In genomic region chr4:119315036-119315435, GRCh38 we compare ENCODE assay signal across 16 cellular contexts. TPM values are rescaled to one million over a fixed set of nuclear protein-coding genes. Genes with fewer than 3 reads are reported as not detected.
DNase-seq lines count a peak whose midpoint lies in the region; ATAC-seq and TF ChIP-seq lines count a peak whose summit lies in the region.
"Had no signal": no experiment of that assay in that cellular context is flagged by ENCODE, and none has a peak within 500 bp of the region (broad histone marks: within the 10 kb centered on the region; RNA-seq: fewer than 3 reads in every experiment).

No MANE protein-coding gene starts in this region.

- no peak overlapping the region for H3K14ac ChIP-seq in mesenchymal stem cell (ENCODE audit: low read length in 2 of 2)

- peak overlapping the region; percentile 41 for H3K4me2 ChIP-seq in GM23338
- H3K4me2 ChIP-seq in mesenchymal stem cell (ENCODE audit: low read length, poor library complexity, severe bottlenecking): no peak overlapping the region

- no peak overlapping the region for H3K27ac Mint-ChIP-seq in GM23338
- H3K27ac Mint-ChIP-seq: CD4-positive, CD25-positive, alpha-beta regulatory T cell had no signal

- no peak overlapping the region for H2AK5ac ChIP-seq in mesenchymal stem cell (ENCODE audit: low read length, severe bottlenecking)

- H3K4me1 Mint-ChIP-seq in GM23338: peaks cover 10% of the 10 kb centered on the region
- H3K4me1 Mint-ChIP-seq: CD4-positive, CD25-positive, alpha-beta regulatory T cell had no signal

- H3K27ac ChIP-seq in GM23338 (ENCODE audit: low read depth): no peak overlapping the region
- H3K27ac ChIP-seq in ascending aorta: peak overlapping the region; percentile 42 to 55
- no peak overlapping the region for H3K27ac ChIP-seq in mesenchymal stem cell (ENCODE audit: low read length, poor library complexity, severe bottlenecking)
- no peak overlapping the region for H3K27ac ChIP-seq in brain microvascular endothelial cell
- H3K27ac ChIP-seq: RWPE1, SJCRH30 had no signal

- H3K27me3 Mint-ChIP-seq in GM23338 (ENCODE audit: insufficient read depth, low read depth, poor library complexity): no peaks in the 10 kb centered on the region

- intact Hi-C loops in ascending aorta (cut with DNase I): loop anchor here (2.0 to 10.0 kb wide), 3 partner anchors 140 to 312 kb away; no protein-coding TSS in a partner anchor

- peak; percentile 26 for DNase-seq in AG08395 (ENCODE audit: low spot score)
- no peak for DNase-seq in GM23338 (ENCODE audit: low spot score)
- DNase-seq in ascending aorta (ENCODE audit: low spot score in 2 of 2): no peak
- DNase-seq in mesenchymal stem cell: no peak
- no peak for DNase-seq in NCI-H748 treated with DMSO at 0.1 percent for 48 hours (lab: John Stamatoyannopoulos, UW)
- no peak for DNase-seq in brain microvascular endothelial cell
- no peak for DNase-seq in NCI-H2227 treated with DMSO at 0.1 percent for 48 hours (lab: John Stamatoyannopoulos, UW)
- DNase-seq: GOT3; NCI-H1436 treated with DMSO at 0.1 percent for 48 hours; NK-92 treated with Interleukin-12 subunit alpha and Interleukin-12 subunit beta, amount 100 ng/mL, for 24 hours had no signal

- H2BK5ac ChIP-seq in mesenchymal stem cell (ENCODE audit: low read depth, low read length, poor library complexity, severe bottlenecking): no peak overlapping the region

- H3K4me3 ChIP-seq in GM23338 (no peak overlapping the region), ascending aorta (no peak overlapping the region), mesenchymal stem cell (ENCODE audit: insufficient read depth in 1 of 2, low read depth in 1 of 2, low read length in 2 of 2) (no peak overlapping the region), brain microvascular endothelial cell (ENCODE audit: low read depth, low read length) (no peak overlapping the region)
- H3K4me3 ChIP-seq: SJCRH30 had no signal

- H2BK15ac ChIP-seq in mesenchymal stem cell (ENCODE audit: low read depth, poor library complexity, severe bottlenecking): no peak overlapping the region

- H3K27me3 ChIP-seq in GM23338 (ENCODE audit: insufficient read depth): no peaks in the 10 kb centered on the region
- no peaks in the 10 kb centered on the region for H3K27me3 ChIP-seq in ascending aorta
- no peaks in the 10 kb centered on the region for H3K27me3 ChIP-seq in mesenchymal stem cell (ENCODE audit: control insufficient read depth in 1 of 2, insufficient read depth in 1 of 2, low read length in 2 of 2)
- no peaks in the 10 kb centered on the region for H3K27me3 ChIP-seq in brain microvascular endothelial cell (replicated peaks)

- TF ChIP-seq CTCF in GM23338 (conservative IDR thresholded peaks at IDR 0.05; ENCODE audit: low read depth in 2 of 2) (no peak), ascending aorta (IDR thresholded peaks at IDR 0.05) (no peak), brain microvascular endothelial cell (IDR thresholded peaks at IDR 0.05; ENCODE audit: low read depth, low read length, missing control alignments) (no peak)

- H3K9me3 Mint-ChIP-seq in GM23338: no peaks in the 10 kb centered on the region
- H3K9me3 Mint-ChIP-seq: CD4-positive, CD25-positive, alpha-beta regulatory T cell had no signal

- H3K4me1 ChIP-seq in GM23338 (ENCODE audit: insufficient read depth) (0 out of 2 replicates have a peak, but pooled peaks cover 5% of the 10 kb centered on the region), ascending aorta (peaks cover 4 to 10% of the 10 kb centered on the region in 2 donors), mesenchymal stem cell (ENCODE audit: control insufficient read depth, insufficient read depth, low read depth, low read length) (peaks cover 1% of the 10 kb centered on the region)
- H3K4me1 ChIP-seq: SJCRH30 had no signal

- no CpG with 5 or more reads among the region's 2 CpGs for WGBS in mesenchymal stem cell

- H3K9me2 ChIP-seq in GM23338 (ENCODE audit: insufficient read depth): no peaks in the 10 kb centered on the region

- no peaks in the 10 kb centered on the region for H3F3A ChIP-seq in GM23338 (replicated peaks; ENCODE audit: low read depth)

- ATAC-seq in GM23338 (peak; percentile 34), HG02588 (IDR thresholded peaks at IDR 0.05; ENCODE audit: unreplicated experiment) (no peak)

- no peaks in the 10 kb centered on the region for H3K9me3 ChIP-seq in ascending aorta
- H3K9me3 ChIP-seq in mesenchymal stem cell (ENCODE audit: control insufficient read depth, low read length): no peaks in the 10 kb centered on the region
- H3K9me3 ChIP-seq: SJCRH30 had no signal

- H2BK12ac ChIP-seq in mesenchymal stem cell (ENCODE audit: low read length in 2 of 2): no peak overlapping the region

- no peaks in the 10 kb centered on the region for H3K79me1 ChIP-seq in mesenchymal stem cell (replicated peaks; ENCODE audit: low read length, poor library complexity, severe bottlenecking)

- H3K18ac ChIP-seq in mesenchymal stem cell (ENCODE audit: low read depth in 1 of 2, low read length in 2 of 2): no peak overlapping the region

- H4K91ac ChIP-seq in mesenchymal stem cell (ENCODE audit: low read length): no peak overlapping the region

- H2AFZ ChIP-seq in GM23338: no peak overlapping the region
- no peak overlapping the region for H2AFZ ChIP-seq in mesenchymal stem cell (ENCODE audit: low read depth, low read length)

- peak overlapping the region; percentile 76 for H3K9ac ChIP-seq in mesenchymal stem cell (ENCODE audit: low read length)

- no peak overlapping the region for H3K4ac ChIP-seq in mesenchymal stem cell (ENCODE audit: low read depth in 1 of 2, low read length in 2 of 2)

- no peaks in the 10 kb centered on the region for H3K36me3 Mint-ChIP-seq in GM23338 (ENCODE audit: low read depth)
- H3K36me3 Mint-ChIP-seq: CD4-positive, CD25-positive, alpha-beta regulatory T cell had no signal

- H3K4me3 Mint-ChIP-seq in GM23338: no peak overlapping the region
- H3K4me3 Mint-ChIP-seq: CD4-positive, CD25-positive, alpha-beta regulatory T cell had no signal

- in situ Hi-C loops in brain microvascular endothelial cell (cut with HindIII; ENCODE audit: low pct_ligation_motif_present, low sequenced_read_pairs): no loop called here

- no peak overlapping the region for H2BK120ac ChIP-seq in mesenchymal stem cell (ENCODE audit: low read depth, low read length)

- no peak overlapping the region for H4K8ac ChIP-seq in mesenchymal stem cell (ENCODE audit: low read length)

- no peaks in the 10 kb centered on the region for H3K79me2 ChIP-seq in GM23338 (replicated peaks; ENCODE audit: insufficient read depth)

- no peaks in the 10 kb centered on the region for H4K20me1 ChIP-seq in GM23338 (replicated peaks; ENCODE audit: insufficient read depth)

- H3K36me3 ChIP-seq in GM23338 (ENCODE audit: insufficient read depth) (no peaks in the 10 kb centered on the region), ascending aorta (no peaks in the 10 kb centered on the region), mesenchymal stem cell (ENCODE audit: control insufficient read depth in 1 of 2, insufficient read depth in 2 of 2, low read depth in 1 of 2, low read length in 2 of 2) (no peaks in the 10 kb centered on the region), brain microvascular endothelial cell (replicated peaks) (no peaks in the 10 kb centered on the region)
- H3K36me3 ChIP-seq: SJCRH30 had no signal

- H3K23ac ChIP-seq in mesenchymal stem cell (ENCODE audit: low read length in 2 of 2): no peak overlapping the region

TF ChIP-seq in GM23338, 12 proteins besides CTCF, POLR2A, EP300 and RAD21 (continues in another document):
- TF ChIP-seq CREB1 (CRISPR knock-in tag; IDR thresholded peaks at IDR 0.05; ENCODE audit: low read depth) (no peak), ETS1 (IDR thresholded peaks at IDR 0.05) (no peak), ZNF114 (CRISPR knock-in tag; IDR thresholded peaks at IDR 0.05) (no peak), NANOG (IDR thresholded peaks at IDR 0.05; ENCODE audit: borderline replicate concordance) (no peak), STAT1 (IDR thresholded peaks at IDR 0.05; ENCODE audit: unreplicated experiment) (no peak)

RNA-seq across cellular contexts. Expression of gene FABP2, which starts 6.9 kb away (rescaled TPM):
- not detected in 2 replicates for total RNA-seq in GM23338 (2014; rRNA removed; shearing (Covaris generic))
- polyA plus RNA-seq in GM23338 (2016; fragmentation: Nextera tagmentation; extraction: Ambion mirVana): not detected in 2 replicates
- total RNA-seq in ascending aorta: not detected
- not detected for polyA plus RNA-seq in mesenchymal stem cell (2013, experiment 1 of 2)
- polyA plus RNA-seq in mesenchymal stem cell (2013, experiment 2 of 2): not detected
- total RNA-seq: CD4-positive, CD25-positive, alpha-beta regulatory T cell; G401; HT-29; SJCRH30 had no signal
- polyA plus RNA-seq: CD4-positive, CD25-positive, alpha-beta regulatory T cell had no signal

Comparison
In these comparisons a context has a peak if more than half of its experiments do, and no peak if none do; other contexts are left out.
1. H3K27ac ChIP-seq: peak in ascending aorta (2 of 2); none in GM23338 (single experiment), mesenchymal stem cell (single experiment) and brain microvascular endothelial cell (single experiment).